14 cellular contexts compared by ENCODE assay signal in the genomic region with DNA sequence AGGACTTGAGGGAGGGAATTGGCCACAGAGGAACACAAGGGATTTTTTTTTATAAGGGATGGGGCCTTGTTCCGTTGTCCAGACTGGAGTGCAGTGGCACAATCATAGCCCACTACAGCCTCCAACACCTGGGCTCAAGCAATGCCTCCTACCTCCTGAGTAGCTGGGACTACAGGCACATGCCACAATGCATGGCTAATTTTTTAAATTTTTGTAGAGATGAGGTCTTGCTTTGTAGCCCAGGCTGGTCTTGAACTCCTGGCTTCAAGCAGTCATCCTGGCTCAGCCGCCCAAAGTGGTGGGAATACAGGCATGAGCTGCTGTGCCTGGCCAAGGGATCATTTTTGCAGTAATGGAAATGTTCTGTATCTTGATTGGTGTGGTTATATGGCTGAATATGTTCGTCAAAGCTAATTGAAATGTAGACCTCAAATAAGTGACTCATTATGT. TPM values are rescaled to one million over a fixed set of nuclear protein-coding genes. Genes with fewer than 3 reads are reported as not detected.
DNase-seq lines count a peak whose midpoint lies in the region; ATAC-seq, FAIRE-seq and TF ChIP-seq lines count a peak whose summit lies in the region.
"Had no signal": no experiment of that assay in that cellular context is flagged by ENCODE, and none has a peak within 500 bp of the region (broad histone marks: within the 10 kb centered on the region; RNA-seq: fewer than 3 reads in every experiment).

No MANE protein-coding gene starts in this region.

- H3K4me1 ChIP-seq in SJSA1 (replicated peaks): peaks cover 63% of the 10 kb centered on the region

- no peak for ATAC-seq in stimulated activated naive B cell treated with anti-CD40 and anti-IgM and Interleukin-4, amounts not matched to agents 10 μg/mL and 1 μg/mL and 100 μg/mL, for 72 hours (replicated peaks)

- peaks cover 76% of the 10 kb centered on the region for H3K4me1 Mint-ChIP-seq in chondrocyte (ENCODE audit: low read depth)
- H3K4me1 Mint-ChIP-seq in stimulated activated naive B cell treated with anti-CD40 and anti-IgM and Interleukin-4, amounts not matched to agents 10 μg/mL and 1 μg/mL and 100 μg/mL, for 72 hours: peaks cover 20 to 52% of the 10 kb centered on the region in 2 donors

- H3K36me3 Mint-ChIP-seq in chondrocyte (ENCODE audit: low read depth): peaks cover 18% of the 10 kb centered on the region
- H3K36me3 Mint-ChIP-seq in stimulated activated naive B cell treated with anti-CD40 and anti-IgM and Interleukin-4, amounts not matched to agents 10 μg/mL and 1 μg/mL and 100 μg/mL, for 72 hours: peaks cover 34 to 47% of the 10 kb centered on the region in 2 donors

- H3K27ac ChIP-seq in SJSA1: peak overlapping the region; percentile 89
- no peak overlapping the region for H3K27ac ChIP-seq in coronary artery
- H3K27ac ChIP-seq: HL-60 had no signal

- H3K4me3 Mint-ChIP-seq in chondrocyte (ENCODE audit: unreplicated experiment): peak overlapping the region; percentile 2
- no peak overlapping the region for H3K4me3 Mint-ChIP-seq in stimulated activated naive B cell treated with anti-CD40 and anti-IgM and Interleukin-4, amounts not matched to agents 10 μg/mL and 1 μg/mL and 100 μg/mL, for 72 hours

- no peak for TF ChIP-seq CTCF in chondrocyte (IDR thresholded peaks at IDR 0.05)
- TF ChIP-seq CTCF in coronary artery (IDR thresholded peaks at IDR 0.05): no peak

- no peak overlapping the region for H3K4me3 ChIP-seq in SJSA1
- no peak overlapping the region for H3K4me3 ChIP-seq in coronary artery

- H3K27me3 ChIP-seq in SJSA1 (replicated peaks): no peaks in the 10 kb centered on the region

- peaks cover 6% of the 10 kb centered on the region for H3K9me3 Mint-ChIP-seq in chondrocyte (ENCODE audit: low read depth)
- peaks cover 4 to 5% of the 10 kb centered on the region in 2 donors for H3K9me3 Mint-ChIP-seq in stimulated activated naive B cell treated with anti-CD40 and anti-IgM and Interleukin-4, amounts not matched to agents 10 μg/mL and 1 μg/mL and 100 μg/mL, for 72 hours

- H3K9me3 ChIP-seq in SJSA1 (replicated peaks): no peaks in the 10 kb centered on the region

- peak overlapping the region; percentile 86 for H3K27ac Mint-ChIP-seq in chondrocyte (ENCODE audit: unreplicated experiment)
- peak overlapping the region; percentile 82 for H3K27ac Mint-ChIP-seq in stimulated activated naive B cell treated with anti-CD40 and anti-IgM and Interleukin-4, amounts not matched to agents 10 μg/mL and 1 μg/mL and 100 μg/mL, for 72 hours

- FAIRE-seq in GM19239 (lab: Jason Lieb, UNC): no peak

- peaks cover 24% of the 10 kb centered on the region for H3K36me3 ChIP-seq in SJSA1

- H3K27me3 Mint-ChIP-seq in chondrocyte (ENCODE audit: low read depth): no peaks in the 10 kb centered on the region
- H3K27me3 Mint-ChIP-seq in stimulated activated naive B cell treated with anti-CD40 and anti-IgM and Interleukin-4, amounts not matched to agents 10 μg/mL and 1 μg/mL and 100 μg/mL, for 72 hours: no peaks in the 10 kb centered on the region

- DNase-seq in activated T-cell treated with anti-CD3 and anti-CD28 coated beads for 48 hours (ENCODE audit: low read depth) (peak; percentile 38), SJSA1 (ENCODE audit: low read depth in 1 of 2, low spot score in 2 of 2) (no peak), chondrocyte (ENCODE audit: low spot score) (no peak), coronary artery (ENCODE audit: low spot score) (no peak), GM19239 (ENCODE audit: insufficient read length, low spot score) (no peak), CD1c-positive myeloid dendritic cell (ENCODE audit: extremely low spot score) (no peak)
- no peak for DNase-seq in activated T-cell treated with anti-CD3 and anti-CD28 coated beads, Interleukin-2, amount 50 U/mL, for 1 hour
- DNase-seq in stimulated activated naive B cell treated with anti-CD40 and anti-IgM and Interleukin-4, amounts not matched to agents 10 μg/mL and 1 μg/mL and 100 μg/mL, for 72 hours: no peak
- DNase-seq: caudate nucleus, DMS153, midbrain, NCI-H2171, posterior cingulate gyrus had no signal

RNA-seq across cellular contexts. Expression of a gene that starts 56.9 kb away (rescaled TPM):
- 203 and 228 TPM in 2 replicates for total RNA-seq in SJSA1 (2014; rRNA removed; shearing (Covaris generic))
- 295 to 347 TPM (median 324 TPM) in 3 replicates for total RNA-seq in chondrocyte

RNA-seq across cellular contexts. Expression of a gene that starts 57.1 kb away (rescaled TPM):
- 40.5 and 45.3 TPM in 2 replicates for total RNA-seq in SJSA1 (2014; rRNA removed; shearing (Covaris generic))
- total RNA-seq in chondrocyte: 18.0 to 24.1 TPM (median 20.9 TPM) in 3 replicates
